Comparison of ENCODE assay signal across 22 cellular contexts in genomic region chr16:79265701-79266100, GRCh38.
A peak's percentile ranks its signal among the peaks of the same experiment; 100 is the strongest.
DNase-seq lines count a peak whose midpoint lies in the region; ATAC-seq lines count a peak whose summit lies in the region.
"Had no signal": no experiment of that assay in that cellular context is flagged by ENCODE, and none has a peak within 500 bp of the region (broad histone marks: within the 10 kb centered on the region; RNA-seq: fewer than 3 reads in every experiment).

No MANE protein-coding gene starts in this region.

- intact Hi-C loops in activated naive CD4-positive, alpha-beta T cell treated with anti-CD3 and anti-CD28 coated beads for 36 hours (cut with micrococcal nuclease), result loop anchor here (5.0 to 10.0 kb wide), 4 partner anchors 147 to 1739 kb away; partner anchors contain the start of genes CENPN and CMC2

- no peaks in the 10 kb centered on the region for H3K36me3 Mint-ChIP-seq in activated naive CD4-positive, alpha-beta T cell treated with anti-CD3 and anti-CD28 coated beads for 36 hours (ENCODE audit: low read depth)
- H3K36me3 Mint-ChIP-seq in activated naive CD4-positive, alpha-beta T cell treated with anti-CD3 and anti-CD28 coated beads, Interleukin-2, amount 10 ng/mL, durations not matched to agents 7 days and 5 days, result peaks cover 7% of the 10 kb centered on the region
- no peaks in the 10 kb centered on the region for H3K36me3 Mint-ChIP-seq in activated T-helper 17 cell treated with anti-CD3 and anti-CD28 coated beads, Interleukin-2, amount 50 U/mL, for 72 hours (ENCODE audit: low read depth)
- peaks cover 8% of the 10 kb centered on the region for H3K36me3 Mint-ChIP-seq in natural killer cell treated with Interleukin-12 subunit alpha and Interleukin-12 subunit beta and Interleukin-15 and Interleukin-18, amount 100 ng/mL, for 72 hours
- H3K36me3 Mint-ChIP-seq: CD14-positive monocyte had no signal

- no peak for ATAC-seq in activated T-helper 17 cell treated with anti-CD3 and anti-CD28 coated beads, Interleukin-2, amount 50 U/mL, for 72 hours (replicated peaks)
- no peak for ATAC-seq in natural killer cell treated with Interleukin-12 subunit alpha and Interleukin-12 subunit beta and Interleukin-15 and Interleukin-18, amount 100 ng/mL, for 72 hours
- ATAC-seq: A549, Right ventricle myocardium inferior had no signal

- peak; percentile 26 for DNase-seq in activated naive CD4-positive, alpha-beta T cell treated with anti-CD3 and anti-CD28 coated beads for 36 hours
- no peak for DNase-seq in activated naive CD4-positive, alpha-beta T cell treated with anti-CD3 and anti-CD28 coated beads, Interleukin-2, amount 10 ng/mL, durations not matched to agents 7 days and 5 days
- peak; percentile 16 for DNase-seq in NCI-H226
- peak; percentile 2 for DNase-seq in kidney glomerular epithelial cell (lab: John Stamatoyannopoulos, UW)
- DNase-seq in NOMO-1 (lab: John Stamatoyannopoulos, UW; ENCODE audit: unreplicated experiment in 2 of 2), result no peak
- DNase-seq in natural killer cell treated with Interleukin-12 subunit alpha and Interleukin-12 subunit beta and Interleukin-15 and Interleukin-18, amount 100 ng/mL, for 72 hours (ENCODE audit: low spot score), result no peak
- DNase-seq: GDM1, GM23248, H9, HFFc6, KG1, NCI-H1105, NCI-H146, NCI-H2029, NCI-H524 treated with DMSO at 0.1 percent for 48 hours, NCI-H82, Peyer's patch had no signal

- H3K4me1 Mint-ChIP-seq in activated naive CD4-positive, alpha-beta T cell treated with anti-CD3 and anti-CD28 coated beads for 36 hours (ENCODE audit: low read depth), result peaks cover 66% of the 10 kb centered on the region
- H3K4me1 Mint-ChIP-seq in activated naive CD4-positive, alpha-beta T cell treated with anti-CD3 and anti-CD28 coated beads, Interleukin-2, amount 10 ng/mL, durations not matched to agents 7 days and 5 days, result peaks cover 42% of the 10 kb centered on the region
- H3K4me1 Mint-ChIP-seq in activated T-helper 17 cell treated with anti-CD3 and anti-CD28 coated beads, Interleukin-2, amount 50 U/mL, for 72 hours, result peaks cover 74% of the 10 kb centered on the region
- peaks cover 41 to 59% of the 10 kb centered on the region in 2 donors for H3K4me1 Mint-ChIP-seq in natural killer cell treated with Interleukin-12 subunit alpha and Interleukin-12 subunit beta and Interleukin-15 and Interleukin-18, amount 100 ng/mL, for 72 hours (ENCODE audit: low read depth in 2 of 2)

- H3K27ac Mint-ChIP-seq in activated naive CD4-positive, alpha-beta T cell treated with anti-CD3 and anti-CD28 coated beads for 36 hours, result no peak overlapping the region
- no peak overlapping the region for H3K27ac Mint-ChIP-seq in activated naive CD4-positive, alpha-beta T cell treated with anti-CD3 and anti-CD28 coated beads, Interleukin-2, amount 10 ng/mL, durations not matched to agents 7 days and 5 days
- peak overlapping the region; percentile 94 for H3K27ac Mint-ChIP-seq in activated T-helper 17 cell treated with anti-CD3 and anti-CD28 coated beads, Interleukin-2, amount 50 U/mL, for 72 hours
- peak overlapping the region in 1 of 2 donors; percentile 87 for H3K27ac Mint-ChIP-seq in natural killer cell treated with Interleukin-12 subunit alpha and Interleukin-12 subunit beta and Interleukin-15 and Interleukin-18, amount 100 ng/mL, for 72 hours
- H3K27ac Mint-ChIP-seq: B cell, H9, HFFc6 had no signal

- CTCF ChIA-PET in activated naive CD4-positive, alpha-beta T cell treated with anti-CD3 and anti-CD28 coated beads for 36 hours (lab: Charles Lee), result no interaction called here
- CTCF ChIA-PET in activated naive CD4-positive, alpha-beta T cell treated with anti-CD3 and anti-CD28 coated beads, Interleukin-2, amount 10 ng/mL, durations not matched to agents 7 days and 5 days (lab: Charles Lee), result no interaction called here

- H3K4me3 Mint-ChIP-seq in activated naive CD4-positive, alpha-beta T cell treated with anti-CD3 and anti-CD28 coated beads for 36 hours, result no peak overlapping the region
- H3K4me3 Mint-ChIP-seq in activated naive CD4-positive, alpha-beta T cell treated with anti-CD3 and anti-CD28 coated beads, Interleukin-2, amount 10 ng/mL, durations not matched to agents 7 days and 5 days, result no peak overlapping the region
- H3K4me3 Mint-ChIP-seq in activated T-helper 17 cell treated with anti-CD3 and anti-CD28 coated beads, Interleukin-2, amount 50 U/mL, for 72 hours, result peak overlapping the region; percentile 83
- H3K4me3 Mint-ChIP-seq in natural killer cell treated with Interleukin-12 subunit alpha and Interleukin-12 subunit beta and Interleukin-15 and Interleukin-18, amount 100 ng/mL, for 72 hours, result no peak overlapping the region
- H3K4me3 Mint-ChIP-seq: B cell, CD14-positive monocyte, H9, HFFc6 had no signal

- H3K9me3 Mint-ChIP-seq in activated naive CD4-positive, alpha-beta T cell treated with anti-CD3 and anti-CD28 coated beads for 36 hours, result no peaks in the 10 kb centered on the region
- no peaks in the 10 kb centered on the region for H3K9me3 Mint-ChIP-seq in activated naive CD4-positive, alpha-beta T cell treated with anti-CD3 and anti-CD28 coated beads, Interleukin-2, amount 10 ng/mL, durations not matched to agents 7 days and 5 days
- peaks cover 9% of the 10 kb centered on the region for H3K9me3 Mint-ChIP-seq in activated T-helper 17 cell treated with anti-CD3 and anti-CD28 coated beads, Interleukin-2, amount 50 U/mL, for 72 hours
- no peaks in the 10 kb centered on the region for H3K9me3 Mint-ChIP-seq in natural killer cell treated with Interleukin-12 subunit alpha and Interleukin-12 subunit beta and Interleukin-15 and Interleukin-18, amount 100 ng/mL, for 72 hours
- H3K9me3 Mint-ChIP-seq: H9 had no signal

- peaks cover 26% of the 10 kb centered on the region for H3K27me3 Mint-ChIP-seq in activated naive CD4-positive, alpha-beta T cell treated with anti-CD3 and anti-CD28 coated beads for 36 hours (ENCODE audit: low read depth)
- H3K27me3 Mint-ChIP-seq in activated naive CD4-positive, alpha-beta T cell treated with anti-CD3 and anti-CD28 coated beads, Interleukin-2, amount 10 ng/mL, durations not matched to agents 7 days and 5 days, result peaks cover 64% of the 10 kb centered on the region
- no peaks in the 10 kb centered on the region for H3K27me3 Mint-ChIP-seq in activated T-helper 17 cell treated with anti-CD3 and anti-CD28 coated beads, Interleukin-2, amount 50 U/mL, for 72 hours
- peaks cover 0 to 19% of the 10 kb centered on the region in 2 donors for H3K27me3 Mint-ChIP-seq in natural killer cell treated with Interleukin-12 subunit alpha and Interleukin-12 subunit beta and Interleukin-15 and Interleukin-18, amount 100 ng/mL, for 72 hours

Comparison
In these comparisons a context has a peak if more than half of its experiments do, and no peak if none do; other contexts are left out.
1. DNase-seq: peak in activated naive CD4-positive, alpha-beta T cell treated with anti-CD3 and anti-CD28 coated beads for 36 hours (single experiment), NCI-H226 (single experiment) and kidney glomerular epithelial cell (single experiment); none in activated naive CD4-positive, alpha-beta T cell treated with anti-CD3 and anti-CD28 coated beads, Interleukin-2, amount 10 ng/mL, durations not matched to agents 7 days and 5 days (single experiment), NOMO-1 (0 of 2) and natural killer cell treated with Interleukin-12 subunit alpha and Interleukin-12 subunit beta and Interleukin-15 and Interleukin-18, amount 100 ng/mL, for 72 hours (single experiment).